9 cellular contexts compared by ENCODE assay signal in genomic region chr7:43785425-43785824, GRCh38. TPM values are rescaled to one million over a fixed set of nuclear protein-coding genes. Genes with fewer than 3 reads are reported as not detected.
A peak's percentile ranks its signal among the peaks of the same experiment; 100 is the strongest.
DNase-seq lines count a peak whose midpoint lies in the region; ATAC-seq, FAIRE-seq and TF ChIP-seq lines count a peak whose summit lies in the region.
"Had no signal": no experiment of that assay in that cellular context is flagged by ENCODE, and none has a peak within 500 bp of the region (broad histone marks: within the 10 kb centered on the region; RNA-seq: fewer than 3 reads in every experiment).

No MANE protein-coding gene starts in this region.

- H4K20me1 ChIP-seq in K562 (replicated peaks; ENCODE audit: control insufficient read depth, insufficient read depth, low read length) = no peaks in the 10 kb centered on the region

- H3K27ac ChIP-seq in K562 (ENCODE audit: extremely low read depth, low read depth, low read length) (no peak overlapping the region), stomach smooth muscle (ENCODE audit: low read length) (peak overlapping the region; percentile 53)
- H3K27ac ChIP-seq: neural progenitor cell had no signal

- WGBS in K562 (ENCODE audit: insufficient coverage, low coverage, missing lambda C conversion rate) = 60% methylated on average over 2 of the region's 2 CpGs

- no peak for TF ChIP-seq POLR2A in K562 (conservative IDR thresholded peaks at IDR 0.05)

- DNase-seq in HS-5 (ENCODE audit: low read depth) = peak; percentile 83
- DNase-seq in K562 (ENCODE audit: extremely low read depth in 1 of 4, low spot score in 3 of 4) = no peak
- DNase-seq in kidney glomerular epithelial cell (lab: John Stamatoyannopoulos, UW) = peak; percentile 68
- DNase-seq in NCI-H1436 treated with DMSO at 0.1 percent for 48 hours (lab: John Stamatoyannopoulos, UW) = no peak
- DNase-seq in iPS-NIHi11 (ENCODE audit: low spot score) = no peak
- DNase-seq in cortex of kidney (lab: John Stamatoyannopoulos, UW) = no peak
- no peak for DNase-seq in GF-D8 (lab: John Stamatoyannopoulos, UW)

- intact Hi-C loops in K562 (cut with micrococcal nuclease) = no loop called here

- H3K79me2 ChIP-seq in K562 (ENCODE audit: control insufficient read depth, insufficient read depth, low read length) = 0 out of 3 replicates have a peak, but pooled peaks cover under 1% of the 10 kb centered on the region

- H3K4me1 ChIP-seq in K562 (replicated peaks in 1 of 2; ENCODE audit: control insufficient read depth in 2 of 2, insufficient read depth in 2 of 2, low read length in 2 of 2) (peaks cover 0 to 1% of the 10 kb centered on the region in 2 experiments; a peak in 3 of 5 replicates), stomach smooth muscle (ENCODE audit: control insufficient read depth, insufficient read depth, low read length) (peaks cover 39% of the 10 kb centered on the region)
- H3K4me1 ChIP-seq: neural progenitor cell had no signal

- peak; percentile 52 for ATAC-seq in K562

- CTCF ChIA-PET in K562 (lab: Yijun Ruan, JAX; ENCODE audit: low intra/inter-chr PET ratio) = no interaction called here

- no TSS peak for BruUV-seq in K562 (replicated peaks; lab: Mats Ljungman, UMichigan)

- H3K4me3 ChIP-seq in K562 (no peak overlapping the region), stomach smooth muscle (ENCODE audit: low read length in 2 of 2) (peak overlapping the region in 1 of 2 donors; percentile 40)
- H3K4me3 ChIP-seq: neural progenitor cell had no signal

- H3K36me3 ChIP-seq in K562 (ENCODE audit: control insufficient read depth, insufficient read depth, low read length) (peaks cover 20% of the 10 kb centered on the region), stomach smooth muscle (ENCODE audit: control insufficient read depth in 2 of 2, insufficient read depth in 2 of 2, low read length in 2 of 2) (peaks cover 3 to 11% of the 10 kb centered on the region in 2 donors)
- H3K36me3 ChIP-seq: neural progenitor cell had no signal

- H3K27me3 ChIP-seq in K562 (ENCODE audit: control insufficient read depth in 2 of 2, insufficient read depth in 2 of 2, low read length in 2 of 2) (no peaks in the 10 kb centered on the region), stomach smooth muscle (ENCODE audit: control insufficient read depth in 1 of 2, insufficient read depth in 2 of 2, low read length in 2 of 2) (no peaks in the 10 kb centered on the region)
- H3K27me3 ChIP-seq: neural progenitor cell had no signal

- H3K9me1 ChIP-seq in K562 (ENCODE audit: control insufficient read depth, insufficient read depth, low read length) = no peaks in the 10 kb centered on the region

- TF ChIP-seq EP300 in K562 (IDR thresholded peaks at IDR 0.05; ENCODE audit: low read length) = no peak

- no peak for TF ChIP-seq RAD21 in K562 (CRISPR knock-in tag; conservative IDR thresholded peaks at IDR 0.05 in 1 of 2, IDR thresholded peaks at IDR 0.05 in 1 of 2)

- no peaks in the 10 kb centered on the region for H3K9me3 ChIP-seq in K562 (replicated peaks; ENCODE audit: control insufficient read depth, insufficient read depth, low read depth, low read length)
- H3K9me3 ChIP-seq in stomach smooth muscle (ENCODE audit: control insufficient read depth in 2 of 2, low read length in 2 of 2) = no peaks in the 10 kb centered on the region

- H3K4me2 ChIP-seq in K562 (ENCODE audit: insufficient read depth, low read length) = no peak overlapping the region
- H3K4me2 ChIP-seq: neural progenitor cell had no signal

- TF ChIP-seq CTCF in K562 (IDR thresholded peaks at IDR 0.05 in 2 of 3, conservative IDR thresholded peaks at IDR 0.05 in 1 of 3; ENCODE audit: insufficient read depth in 2 of 3, low read depth in 1 of 3, low read length in 3 of 3) = no peak

- POLR2A ChIA-PET in K562 (lab: Yijun Ruan, JAX) = no interaction called here

- H3K9ac ChIP-seq in K562 (ENCODE audit: insufficient read depth in 1 of 2, low read depth in 2 of 2, low read length in 2 of 2) (peak overlapping the region in 1 of 2 experiments; percentile 62; a peak in 1 of 4 replicates), stomach smooth muscle (ENCODE audit: low read length in 2 of 2) (no peak overlapping the region)
- H3K9ac ChIP-seq: neural progenitor cell had no signal

- no peak for FAIRE-seq in K562 (lab: Jason Lieb, UNC)

- in situ Hi-C loops in K562 (cut with MboI) = no loop called here

- H2AFZ ChIP-seq in K562 (ENCODE audit: low read depth, low read length) = no peak overlapping the region
- H2AFZ ChIP-seq: neural progenitor cell had no signal

TF ChIP-seq in K562, 482 proteins besides CTCF, POLR2A, EP300 and RAD21 (continues in another document):
- no peak for TF ChIP-seq ZNF57 (CRISPR knock-in tag; IDR thresholded peaks at IDR 0.05)
- TF ChIP-seq E2F4 (CRISPR knock-in tag; IDR thresholded peaks at IDR 0.05; ENCODE audit: low read depth) = no peak
- no peak for TF ChIP-seq ZNF408 (CRISPR knock-in tag; IDR thresholded peaks at IDR 0.05; ENCODE audit: low read depth)
- TF ChIP-seq SNIP1 (IDR thresholded peaks at IDR 0.05; ENCODE audit: low read depth) = no peak
- TF ChIP-seq ZNF282 (CRISPR knock-in tag; IDR thresholded peaks at IDR 0.05) = no peak
- TF ChIP-seq ZNF24 (IDR thresholded peaks at IDR 0.05) = no peak
- TF ChIP-seq PHF21A (IDR thresholded peaks at IDR 0.05; ENCODE audit: borderline replicate concordance, low read depth) = no peak
- TF ChIP-seq MXI1 (IDR thresholded peaks at IDR 0.05; ENCODE audit: low read depth, low read length) = no peak
- no peak for TF ChIP-seq ZNF449 (CRISPR knock-in tag; IDR thresholded peaks at IDR 0.05)

RNA-seq across cellular contexts. Expression of gene BLVRA, which starts 26.9 kb away (rescaled TPM):
- total RNA-seq in K562 (2011; cell fraction: chromatin; rRNA removed; ENCODE audit: low replicate concordance) = 13.8 and 14.5 TPM in 2 replicates
- total RNA-seq in K562 (2011; cell fraction: nucleolus; rRNA removed) = 9.5 and 15.5 TPM in 2 replicates
- total RNA-seq in K562 (2011; cell fraction: nucleoplasm; rRNA removed) = 13.6 and 14.7 TPM in 2 replicates
- 48.2 and 59.6 TPM in 2 replicates for total RNA-seq in K562 (2014; rRNA removed)
- 54.4 and 54.8 TPM in 2 replicates for total RNA-seq in K562 (2014; rRNA removed; fragmentation: Illumina TruSeq; extraction: Trizol)
- total RNA-seq in K562 (2015; rRNA removed; fragmentation: Illumina TruSeq; extraction: Trizol) = 48.3 and 48.5 TPM in 2 replicates
- 50.9 and 56.6 TPM in 2 replicates for total RNA-seq in K562 (2021)
- polyA plus RNA-seq in K562 (2011; rRNA removed) = 52.5 and 61.5 TPM in 2 replicates
- 29.0 and 42.5 TPM in 2 replicates for polyA plus RNA-seq in K562 (2011; cell fraction: cytosol; rRNA removed)
- polyA plus RNA-seq in K562 (2011; cell fraction: nucleus; rRNA removed) = 11.2 and 19.2 TPM in 2 replicates
- 79.1 and 113 TPM in 2 replicates for polyA plus RNA-seq in K562 (2012)
- polyA plus RNA-seq in K562 (2014; fragmentation: Illumina TruSeq; extraction: Trizol) = 64.2 and 69.0 TPM in 2 replicates
- 100 to 1,000 TPM; 125 to 147 TPM for polyA plus RNA-seq in K562 (2014; fragmentation: Nextera tagmentation; extraction: Ambion mirVana)
- 77.7 and 79.7 TPM in 2 replicates for polyA plus RNA-seq in K562 (2014; rRNA removed)
- 36.3 and 37.4 TPM in 2 replicates for polyA minus RNA-seq in K562 (2011; rRNA and poly(A)+ RNA removed)
- 20.9 and 23.4 TPM in 2 replicates for polyA minus RNA-seq in K562 (2011; cell fraction: cytosol; rRNA and poly(A)+ RNA removed)
- polyA minus RNA-seq in K562 (2011; cell fraction: nucleus; rRNA and poly(A)+ RNA removed) = 6.1 and 10.4 TPM in 2 replicates

RNA-seq across cellular contexts. Expression of gene COA1, which starts 56.1 kb away (rescaled TPM):
- 181 and 261 TPM in 2 replicates for total RNA-seq in K562 (2011; cell fraction: chromatin; rRNA removed; ENCODE audit: low replicate concordance)
- total RNA-seq in K562 (2011; cell fraction: nucleolus; rRNA removed) = 81.2 and 117 TPM in 2 replicates
- total RNA-seq in K562 (2011; cell fraction: nucleoplasm; rRNA removed) = 236 and 385 TPM in 2 replicates
- 105 and 109 TPM in 2 replicates for total RNA-seq in K562 (2014; rRNA removed)
- 197 TPM in 2 replicates for total RNA-seq in K562 (2014; rRNA removed; fragmentation: Illumina TruSeq; extraction: Trizol)
- 130 and 143 TPM in 2 replicates for total RNA-seq in K562 (2015; rRNA removed; fragmentation: Illumina TruSeq; extraction: Trizol)
- 137 and 149 TPM in 2 replicates for total RNA-seq in K562 (2021)
- 98.9 and 105 TPM in 2 replicates for polyA plus RNA-seq in K562 (2011; rRNA removed)
- polyA plus RNA-seq in K562 (2011; cell fraction: cytosol; rRNA removed) = 79.1 and 145 TPM in 2 replicates
- polyA plus RNA-seq in K562 (2011; cell fraction: nucleus; rRNA removed) = 90.7 and 107 TPM in 2 replicates
- polyA plus RNA-seq in K562 (2012) = 163 and 167 TPM in 2 replicates
- polyA plus RNA-seq in K562 (2014; fragmentation: Illumina TruSeq; extraction: Trizol) = 190 and 215 TPM in 2 replicates
- 100 to 1,000 TPM; 432 to 463 TPM for polyA plus RNA-seq in K562 (2014; fragmentation: Nextera tagmentation; extraction: Ambion mirVana)
- 181 and 203 TPM in 2 replicates for polyA plus RNA-seq in K562 (2014; rRNA removed)
- 110 and 121 TPM in 2 replicates for polyA minus RNA-seq in K562 (2011; rRNA and poly(A)+ RNA removed)
- polyA minus RNA-seq in K562 (2011; cell fraction: cytosol; rRNA and poly(A)+ RNA removed) = 39.2 and 42.5 TPM in 2 replicates
- polyA minus RNA-seq in K562 (2011; cell fraction: nucleus; rRNA and poly(A)+ RNA removed) = 60.6 and 89.1 TPM in 2 replicates

Comparison
In these comparisons a context has a peak if more than half of its experiments do, and no peak if none do; other contexts are left out.
1. DNase-seq: peak in HS-5 (single experiment) and kidney glomerular epithelial cell (single experiment); none in K562 (0 of 4), NCI-H1436 treated with DMSO at 0.1 percent for 48 hours (single experiment), iPS-NIHi11 (single experiment), cortex of kidney (single experiment) and GF-D8 (single experiment).